In the genomic region with DNA sequence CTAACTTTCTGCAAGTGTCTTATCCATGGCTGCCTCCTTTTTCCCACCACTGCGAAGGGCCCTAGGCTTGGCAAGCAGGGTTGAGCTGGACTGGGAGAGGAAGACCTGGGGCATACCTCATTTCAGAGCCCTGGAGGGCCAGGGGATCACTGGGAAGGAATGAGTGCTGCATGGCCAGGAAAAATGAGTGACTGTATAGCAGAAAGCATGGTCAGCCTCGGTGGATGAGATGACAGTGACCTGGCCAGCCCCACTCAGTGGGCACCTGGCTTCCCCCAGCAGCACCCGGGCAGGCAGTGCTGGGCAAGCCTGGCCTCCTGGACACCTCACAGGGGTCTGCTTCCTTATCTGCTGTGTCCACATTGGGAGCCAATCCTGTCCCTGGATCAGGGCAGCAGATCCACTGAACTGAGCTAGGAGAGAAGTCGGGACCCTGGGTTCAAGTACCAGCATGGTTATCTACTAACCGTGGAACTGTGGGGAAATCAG, we compare ENCODE assay signal across 16 cellular contexts.
DNase-seq lines count a peak whose midpoint lies in the region; ATAC-seq and TF ChIP-seq lines count a peak whose summit lies in the region.
"Had no signal": no experiment of that assay in that cellular context is flagged by ENCODE, and none has a peak within 500 bp of the region (broad histone marks: within the 10 kb centered on the region; RNA-seq: fewer than 3 reads in every experiment).

No MANE protein-coding gene starts in this region.

- H3K27me3 Mint-ChIP-seq in MCF 10A (ENCODE audit: insufficient read depth, unreplicated experiment) = no peaks in the 10 kb centered on the region
- no peaks in the 10 kb centered on the region for H3K27me3 Mint-ChIP-seq in type B pancreatic cell

- H3K4me1 Mint-ChIP-seq in MCF 10A (ENCODE audit: insufficient read depth, unreplicated experiment) (peaks cover 30% of the 10 kb centered on the region), type B pancreatic cell (ENCODE audit: unreplicated experiment) (peaks cover 25% of the 10 kb centered on the region)

- no peak overlapping the region for H3K14ac ChIP-seq in neuronal stem cell (ENCODE audit: low read length)

- H2AFZ ChIP-seq in neuronal stem cell (ENCODE audit: low read length) = no peak overlapping the region
- H2AFZ ChIP-seq: PC-9 had no signal

- TF ChIP-seq POLR2A in breast epithelium (IDR thresholded peaks at IDR 0.05) = no peak
- TF ChIP-seq POLR2A in gastroesophageal sphincter (IDR thresholded peaks at IDR 0.05) = no peak

- H3K79me1 ChIP-seq in neuronal stem cell (ENCODE audit: low read depth, low read length) = no peaks in the 10 kb centered on the region

- H2BK15ac ChIP-seq in neuronal stem cell (ENCODE audit: low read length) = peak overlapping the region; percentile 22

- no peak overlapping the region for H4K8ac ChIP-seq in neuronal stem cell (ENCODE audit: low read depth, low read length)

- H3K4me3 ChIP-seq in breast epithelium (no peak overlapping the region), gastroesophageal sphincter (no peak overlapping the region), neuronal stem cell (ENCODE audit: low read length in 2 of 2) (no peak overlapping the region)
- H3K4me3 ChIP-seq: adrenal gland, pancreas, PC-9 had no signal

- no peak for TF ChIP-seq CTCF in breast epithelium (IDR thresholded peaks at IDR 0.05)
- no peak for TF ChIP-seq CTCF in MCF 10A (IDR thresholded peaks at IDR 0.05; ENCODE audit: unreplicated experiment)
- TF ChIP-seq CTCF in gastroesophageal sphincter (IDR thresholded peaks at IDR 0.05) = no peak
- TF ChIP-seq CTCF in type B pancreatic cell (conservative IDR thresholded peaks at IDR 0.05) = no peak

- no peaks in the 10 kb centered on the region for H3K9me3 Mint-ChIP-seq in MCF 10A (ENCODE audit: unreplicated experiment)
- no peaks in the 10 kb centered on the region for H3K9me3 Mint-ChIP-seq in type B pancreatic cell
- H3K9me3 Mint-ChIP-seq: activated T-helper 1 cell treated with anti-CD3 and anti-CD28 coated beads, Interleukin-12 subunit alpha, Interleukin-12 subunit beta, Interleukin-2, Interleukin-4 antibody, amounts not matched to agents 30 ng/mL and 10 ng/mL and 1 ng/mL, durations not matched to agents 14 hours and 24 hours and 36 hours had no signal

- POLR2A ChIA-PET in MCF 10A (lab: Yijun Ruan, JAX) = interaction anchor here (0.6 to 1.2 kb wide), 4 partner anchors 13 to 127 kb away, joined by 3 to 4 read pairs (median 4); no protein-coding TSS in a partner anchor

- no peak overlapping the region for H3K4me2 ChIP-seq in neuronal stem cell (ENCODE audit: insufficient read depth, low read length, poor library complexity, severe bottlenecking)
- H3K4me2 ChIP-seq: PC-9 had no signal

- H3K4ac ChIP-seq in neuronal stem cell (ENCODE audit: low read length) = no peak overlapping the region

- no peak overlapping the region for H3K4me3 Mint-ChIP-seq in MCF 10A (ENCODE audit: unreplicated experiment)
- no peak overlapping the region for H3K4me3 Mint-ChIP-seq in type B pancreatic cell
- H3K4me3 Mint-ChIP-seq: activated T-helper 1 cell treated with anti-CD3 and anti-CD28 coated beads, Interleukin-12 subunit alpha, Interleukin-12 subunit beta, Interleukin-2, Interleukin-4 antibody, amounts not matched to agents 30 ng/mL and 10 ng/mL and 1 ng/mL, durations not matched to agents 14 hours and 24 hours and 36 hours had no signal

- H3K23ac ChIP-seq in neuronal stem cell (ENCODE audit: low read depth, low read length, poor library complexity) = no peak overlapping the region

- no peak overlapping the region for H3K9ac ChIP-seq in neuronal stem cell (ENCODE audit: low read depth, low read length, poor library complexity)

- no peak overlapping the region for H3K18ac ChIP-seq in neuronal stem cell (ENCODE audit: low read length)

- H3K27me3 ChIP-seq in breast epithelium (no peaks in the 10 kb centered on the region), gastroesophageal sphincter (no peaks in the 10 kb centered on the region), neuronal stem cell (ENCODE audit: control insufficient read depth in 3 of 3, insufficient read depth in 3 of 3, low read depth in 1 of 3, low read length in 3 of 3) (no peaks in the 10 kb centered on the region)
- H3K27me3 ChIP-seq: adrenal gland, pancreas had no signal

- no CpG with 5 or more reads among the region's 5 CpGs for WGBS in gastroesophageal sphincter (ENCODE audit: low coverage in 1 of 2), 2 donors
- no CpG with 5 or more reads among the region's 5 CpGs for WGBS in neuronal stem cell (ENCODE audit: extremely low coverage in 2 of 2, insufficient read length in 2 of 2, insufficient replicate concordance in 1 of 2), 2 donors

- H3K4me1 ChIP-seq in breast epithelium (peaks cover 21 to 32% of the 10 kb centered on the region in 2 donors), gastroesophageal sphincter (peaks cover 0 to 84% (median 42%) of the 10 kb centered on the region in 3 donors), neuronal stem cell (ENCODE audit: control insufficient read depth in 2 of 2, insufficient read depth in 1 of 2, low read depth in 1 of 2, low read length in 2 of 2) (peaks cover 17 to 24% of the 10 kb centered on the region in 2 donors)

- ATAC-seq in gastroesophageal sphincter = no peak
- no peak for ATAC-seq in GM18511 (IDR thresholded peaks at IDR 0.05; ENCODE audit: unreplicated experiment)

- intact Hi-C loops in breast epithelium (cut with DNase I; ENCODE audit: low total_unique reads) (no loop called here), MCF 10A (cut with micrococcal nuclease) (loop anchor here (10.0 kb wide), 1 partner anchor 70 kb away; no protein-coding TSS in a partner anchor)

- H3K9me3 ChIP-seq in breast epithelium (no peaks in the 10 kb centered on the region), gastroesophageal sphincter (no peaks in the 10 kb centered on the region), neuronal stem cell (replicated peaks in 1 of 2; ENCODE audit: control insufficient read depth in 2 of 2, insufficient read depth in 1 of 2, low read depth in 1 of 2, low read length in 2 of 2) (no peaks in the 10 kb centered on the region)
- H3K9me3 ChIP-seq: adrenal gland, pancreas had no signal

- no peak overlapping the region for H3K27ac Mint-ChIP-seq in MCF 10A (ENCODE audit: low read depth, unreplicated experiment)
- H3K27ac Mint-ChIP-seq in type B pancreatic cell = peak overlapping the region; percentile 13
- H3K27ac Mint-ChIP-seq: activated T-helper 1 cell treated with anti-CD3 and anti-CD28 coated beads, Interleukin-12 subunit alpha, Interleukin-12 subunit beta, Interleukin-2, Interleukin-4 antibody, amounts not matched to agents 30 ng/mL and 10 ng/mL and 1 ng/mL, durations not matched to agents 14 hours and 24 hours and 36 hours had no signal

- no peak overlapping the region for H4K91ac ChIP-seq in neuronal stem cell (ENCODE audit: low read depth, low read length, poor library complexity)

- peak overlapping the region; percentile 51 for H2BK12ac ChIP-seq in neuronal stem cell (ENCODE audit: low read length)

- no peak for TF ChIP-seq EP300 in gastroesophageal sphincter (IDR thresholded peaks at IDR 0.05)

- H2BK120ac ChIP-seq in neuronal stem cell (ENCODE audit: low read depth, low read length) = no peak overlapping the region

- no peak for DNase-seq in breast epithelium (ENCODE audit: low spot score in 2 of 2)
- DNase-seq in MCF 10A (ENCODE audit: unreplicated experiment) = no peak
- DNase-seq in neuronal stem cell (ENCODE audit: low spot score) = no peak
- DNase-seq in type B pancreatic cell (ENCODE audit: extremely low spot score, unreplicated experiment) = no peak
- no peak for DNase-seq in activated CD4-positive, CD25-positive, alpha-beta regulatory T cell (lab: John Stamatoyannopoulos, UW)
- no peak for DNase-seq in COLO668 (lab: John Stamatoyannopoulos, UW; ENCODE audit: unreplicated experiment)
- DNase-seq: activated CD4-positive, alpha-beta T cell treated with anti-CD3 and anti-CD28 coated beads, Interleukin-2, amount 50 U/mL, for 48 hours; islet precursor cell; NCI-H2107; pancreas; PC-9; stimulated activated naive CD4-positive, alpha-beta T cell had no signal

- peak overlapping the region; percentile 33 for H2AK5ac ChIP-seq in neuronal stem cell (ENCODE audit: low read depth, low read length)

- BruUV-seq in MCF 10A (replicated peaks; lab: Mats Ljungman, UMichigan) = no TSS peak

- no peaks in the 10 kb centered on the region for H3K36me3 ChIP-seq in breast epithelium
- no peaks in the 10 kb centered on the region for H3K36me3 ChIP-seq in gastroesophageal sphincter
- no peaks in the 10 kb centered on the region for H3K36me3 ChIP-seq in neuronal stem cell (replicated peaks in 1 of 2; ENCODE audit: control insufficient read depth in 2 of 2, insufficient read depth in 2 of 2, low read length in 2 of 2)
- H3K36me3 ChIP-seq: adrenal gland, pancreas had no signal

- H3K36me3 Mint-ChIP-seq in MCF 10A (ENCODE audit: insufficient read depth, unreplicated experiment) = peaks cover 6% of the 10 kb centered on the region
- peaks cover 3% of the 10 kb centered on the region for H3K36me3 Mint-ChIP-seq in type B pancreatic cell

- no peak overlapping the region for H2BK5ac ChIP-seq in neuronal stem cell (ENCODE audit: low read length)

- CTCF ChIA-PET in MCF 10A (lab: Yijun Ruan, JAX) = interaction anchor here (0.8 to 0.9 kb wide), 2 partner anchors 20 to 133 kb away, joined by 4 to 5 read pairs; no protein-coding TSS in a partner anchor

- peak overlapping the region; percentile 72 to 84 for H3K27ac ChIP-seq in breast epithelium
- peak overlapping the region in 3 of 4 donors; percentile 57 to 76 (median 68) for H3K27ac ChIP-seq in gastroesophageal sphincter
- no peak overlapping the region for H3K27ac ChIP-seq in neuronal stem cell (replicated peaks; ENCODE audit: low read length)
- H3K27ac ChIP-seq: pancreas, PC-9 had no signal
